In genomic region chr9:108072740-108073139, GRCh38 we compare ENCODE assay signal across 35 cellular contexts.
"Had no signal": no experiment of that assay in that cellular context is flagged by ENCODE, and none has a peak within 500 bp of the region (broad histone marks: within the 10 kb centered on the region; RNA-seq: fewer than 3 reads in every experiment).

No MANE protein-coding gene starts in this region.

- H3K27me3 ChIP-seq: adrenal gland, ascending aorta, cardiac muscle cell, colonic mucosa had no signal

- H3K4me3 Mint-ChIP-seq: activated CD4-positive, alpha-beta memory T cell treated with anti-CD3 and anti-CD28 coated beads for 36 hours; activated CD4-positive, alpha-beta T cell treated with anti-CD3 and anti-CD28 coated beads, Interleukin-2, amount 10 ng/mL, durations not matched to agents 24 days and 14 days; activated CD8-positive, alpha-beta T cell treated with anti-CD3 and anti-CD28 coated beads for 36 hours; activated naive CD4-positive, alpha-beta T cell treated with anti-CD3 and anti-CD28 coated beads for 36 hours; activated naive CD8-positive, alpha-beta T cell treated with anti-CD3 and anti-CD28 coated beads for 36 hours; activated T-cell treated with anti-CD3 and anti-CD28 coated beads, Interleukin-2, amount 50 U/mL, for 4 hours; activated T-cell treated with anti-CD3 and anti-CD28 coated beads, Interleukin-2, amount 50 U/mL, for 72 hours; activated T-helper 1 cell treated with anti-CD3 and anti-CD28 coated beads, Interleukin-12 subunit alpha, Interleukin-12 subunit beta, Interleukin-2, Interleukin-4 antibody, amounts not matched to agents 30 ng/mL and 10 ng/mL and 1 ng/mL, durations not matched to agents 14 hours and 24 hours and 36 hours; activated T-helper 17 cell treated with anti-CD3 and anti-CD28 coated beads, Interleukin-2, amount 50 U/mL, for 72 hours; brain; central memory CD8-positive, alpha-beta T cell; T-helper 2 cell treated with Interferon-gamma antibody and Interleukin-4, amounts not matched to agents 5 μg/mL and 100 μg/mL, for 36 hours; WTC11 had no signal

- H3K9me3 ChIP-seq: adrenal gland, ascending aorta, colonic mucosa had no signal

- DNase-seq: activated CD4-positive, alpha-beta memory T cell treated with anti-CD3 and anti-CD28 coated beads for 36 hours; activated CD4-positive, alpha-beta T cell treated with anti-CD3 and anti-CD28 coated beads for 4 hours; activated CD4-positive, alpha-beta T cell treated with anti-CD3 and anti-CD28 coated beads, Interleukin-2, amount 10 ng/mL, durations not matched to agents 24 days and 14 days; activated CD4-positive, alpha-beta T cell treated with anti-CD3 and anti-CD28 coated beads, Interleukin-2, amount 50 U/mL, for 1 hour; activated CD4-positive, alpha-beta T cell treated with anti-CD3 and anti-CD28 coated beads, Interleukin-2, amount 50 U/mL, for 4 hours; activated CD4-positive, CD25-positive, alpha-beta regulatory T cell; activated CD8-positive, alpha-beta memory T cell treated with anti-CD3 and anti-CD28 coated beads, Interleukin-2, amount 50 U/mL, for 4 hours; activated CD8-positive, alpha-beta T cell treated with anti-CD3 and anti-CD28 coated beads for 36 hours; activated effector memory CD4-positive, alpha-beta T cell treated with anti-CD3 and anti-CD28 coated beads, Interleukin-2, amount 50 U/mL, for 16 hours; activated gamma-delta T cell treated with Interleukin-2 at 50 U/mL for 16 hours; activated naive CD4-positive, alpha-beta T cell; activated naive CD4-positive, alpha-beta T cell treated with anti-CD3 and anti-CD28 coated beads for 36 hours; activated naive CD4-positive, alpha-beta T cell treated with anti-CD3 and anti-CD28 coated beads, Interleukin-2, amount 50 U/mL, for 16 hours; activated naive CD8-positive, alpha-beta T cell treated with anti-CD3 and anti-CD28 coated beads for 36 hours; activated T-cell treated with anti-CD3 and anti-CD28 coated beads for 4 hours; activated T-cell treated with anti-CD3 and anti-CD28 coated beads, Interleukin-2, amount 50 U/mL, for 1 hour; activated T-cell treated with anti-CD3 and anti-CD28 coated beads, Interleukin-2, amount 50 U/mL, for 4 hours; activated T-cell treated with anti-CD3 and anti-CD28 coated beads, Interleukin-2, amount 50 U/mL, for 72 hours; adrenal gland; amniotic stem cell; caudate nucleus; cerebellar nuclear complex; colonic mucosa; T-helper 2 cell; T-helper 9 cell; WERI-Rb-1 had no signal

- H3K9me3 Mint-ChIP-seq: activated CD8-positive, alpha-beta T cell treated with anti-CD3 and anti-CD28 coated beads for 36 hours; activated T-cell treated with anti-CD3 and anti-CD28 coated beads, Interleukin-2, amount 50 U/mL, for 4 hours had no signal

- H3K36me3 Mint-ChIP-seq: activated CD4-positive, alpha-beta memory T cell treated with anti-CD3 and anti-CD28 coated beads for 36 hours; activated naive CD8-positive, alpha-beta T cell treated with anti-CD3 and anti-CD28 coated beads for 36 hours; brain had no signal

- H3K4me3 ChIP-seq: adrenal gland, ascending aorta, cardiac muscle cell, colonic mucosa had no signal

- H3K27ac Mint-ChIP-seq: activated CD4-positive, alpha-beta memory T cell treated with anti-CD3 and anti-CD28 coated beads for 36 hours; activated CD4-positive, alpha-beta T cell treated with anti-CD3 and anti-CD28 coated beads, Interleukin-2, amount 10 ng/mL, durations not matched to agents 24 days and 14 days; activated CD8-positive, alpha-beta T cell treated with anti-CD3 and anti-CD28 coated beads for 36 hours; activated naive CD4-positive, alpha-beta T cell treated with anti-CD3 and anti-CD28 coated beads for 36 hours; activated naive CD4-positive, alpha-beta T cell treated with anti-CD3 and anti-CD28 coated beads, Interleukin-2, amount 50 U/mL, for 72 hours; activated naive CD8-positive, alpha-beta T cell treated with anti-CD3 and anti-CD28 coated beads for 36 hours; activated T-cell treated with anti-CD3 and anti-CD28 coated beads, Interleukin-2, amount 50 U/mL, for 72 hours; activated T-helper 1 cell treated with anti-CD3 and anti-CD28 coated beads, Interleukin-12 subunit alpha, Interleukin-12 subunit beta, Interleukin-2, Interleukin-4 antibody, amounts not matched to agents 30 ng/mL and 10 ng/mL and 1 ng/mL, durations not matched to agents 14 hours and 24 hours and 36 hours; activated T-helper 17 cell treated with anti-CD3 and anti-CD28 coated beads, Interleukin-2, amount 50 U/mL, for 72 hours; brain; T-helper 2 cell treated with Interferon-gamma antibody and Interleukin-4, amounts not matched to agents 5 μg/mL and 100 μg/mL, for 36 hours; WTC11 had no signal

- H3K27ac ChIP-seq: adrenal gland, ascending aorta, cardiac muscle cell, colonic mucosa, WERI-Rb-1 had no signal

- H3K4me1 Mint-ChIP-seq: activated CD4-positive, alpha-beta T cell treated with anti-CD3 and anti-CD28 coated beads, Interleukin-2, amount 10 ng/mL, durations not matched to agents 24 days and 14 days; activated naive CD8-positive, alpha-beta T cell treated with anti-CD3 and anti-CD28 coated beads for 36 hours; activated T-helper 17 cell treated with anti-CD3 and anti-CD28 coated beads, Interleukin-2, amount 50 U/mL, for 72 hours; central memory CD8-positive, alpha-beta T cell had no signal

- H3K4me1 ChIP-seq: adrenal gland, ascending aorta, colonic mucosa had no signal

- H3K36me3 ChIP-seq: adrenal gland, ascending aorta, cardiac muscle cell, colonic mucosa, WERI-Rb-1 had no signal

- H3K27me3 Mint-ChIP-seq: activated CD4-positive, alpha-beta memory T cell treated with anti-CD3 and anti-CD28 coated beads for 36 hours; activated CD4-positive, alpha-beta T cell treated with anti-CD3 and anti-CD28 coated beads, Interleukin-2, amount 10 ng/mL, durations not matched to agents 24 days and 14 days; activated CD8-positive, alpha-beta T cell treated with anti-CD3 and anti-CD28 coated beads for 36 hours; activated naive CD8-positive, alpha-beta T cell treated with anti-CD3 and anti-CD28 coated beads for 36 hours; activated T-helper 17 cell treated with anti-CD3 and anti-CD28 coated beads, Interleukin-2, amount 50 U/mL, for 72 hours; brain; central memory CD8-positive, alpha-beta T cell had no signal
